In genomic region chr6:94361304-94362060, GRCh38 we compare ENCODE assay signal across 13 cellular contexts.
"Had no signal": no experiment of that assay in that cellular context is flagged by ENCODE, and none has a peak within 500 bp of the region (broad histone marks: within the 10 kb centered on the region; RNA-seq: fewer than 3 reads in every experiment).

No MANE protein-coding gene starts in this region.

- H3K4me1 ChIP-seq: right lobe of liver, tibial artery, vagina had no signal

- H3K4me3 ChIP-seq: ovary, right lobe of liver, tibial artery, vagina had no signal

- FAIRE-seq: colon had no signal

- DNase-seq: activated CD4-positive, alpha-beta T cell treated with anti-CD3 and anti-CD28 coated beads, Interleukin-2, amount 50 U/mL, for 48 hours; activated CD8-positive, alpha-beta memory T cell treated with anti-CD3 and anti-CD28 coated beads, Interleukin-2, amount 10 ng/mL, durations not matched to agents 7 days and 5 days; activated naive CD4-positive, alpha-beta T cell treated with anti-CD3 and anti-CD28 coated beads for 36 hours; activated T-cell treated with anti-CD3 and anti-CD28 coated beads, Interleukin-2, amount 50 U/mL, for 1 hour; hypothalamus; T-helper 1 cell; T1000; tibial artery had no signal

- H3K27ac ChIP-seq: ovary, right lobe of liver, tibial artery, vagina, VCaP had no signal

- H3K36me3 ChIP-seq: ovary, right lobe of liver, tibial artery, vagina had no signal

- H3K27me3 ChIP-seq: ovary, right lobe of liver, tibial artery, vagina had no signal

- ATAC-seq: activated CD8-positive, alpha-beta memory T cell treated with anti-CD3 and anti-CD28 coated beads, Interleukin-2, amount 10 ng/mL, durations not matched to agents 7 days and 5 days had no signal

- H3K9me3 ChIP-seq: ovary, right lobe of liver, tibial artery, vagina had no signal
